Comparison of ENCODE assay signal across 11 cellular contexts in genomic region chr6:42047220-42047590, GRCh38. TPM values are rescaled to one million over a fixed set of nuclear protein-coding genes. Genes with fewer than 3 reads are reported as not detected.
DNase-seq lines count a peak whose midpoint lies in the region; ATAC-seq and TF ChIP-seq lines count a peak whose summit lies in the region.
"Had no signal": no experiment of that assay in that cellular context is flagged by ENCODE, and none has a peak within 500 bp of the region (broad histone marks: within the 10 kb centered on the region; RNA-seq: fewer than 3 reads in every experiment).

No MANE protein-coding gene starts in this region.

- H3K4me3 ChIP-seq in body of pancreas (no peak overlapping the region), mucosa of rectum (ENCODE audit: low read length in 2 of 2) (peak overlapping the region; percentile 87 to 88), tibial artery (peak overlapping the region; percentile 62 to 72)

- intact Hi-C loops in body of pancreas (cut with DNase I) (no loop called here), tibial artery (cut with DNase I; ENCODE audit: low total_unique reads) (no loop called here)

- H3K27me3 ChIP-seq in body of pancreas (no peaks in the 10 kb centered on the region), mucosa of rectum (ENCODE audit: control insufficient read depth in 2 of 2, insufficient read depth in 2 of 2, low read length in 2 of 2) (no peaks in the 10 kb centered on the region), tibial artery (no peaks in the 10 kb centered on the region)

- H3K4me1 ChIP-seq in body of pancreas (peaks cover 71% of the 10 kb centered on the region), mucosa of rectum (ENCODE audit: control insufficient read depth in 2 of 2, insufficient read depth in 2 of 2, low read length in 2 of 2) (peaks cover 40 to 49% of the 10 kb centered on the region in 2 donors), tibial artery (peaks cover 4 to 76% (median 64%) of the 10 kb centered on the region in 4 donors)

- no peaks in the 10 kb centered on the region for H3K9me3 ChIP-seq in body of pancreas
- H3K9me3 ChIP-seq in mucosa of rectum (ENCODE audit: control insufficient read depth in 2 of 2, low read length in 2 of 2), result no peaks in the 10 kb centered on the region
- no peaks in the 10 kb centered on the region for H3K9me3 ChIP-seq in tibial artery

- H3K36me3 ChIP-seq in body of pancreas (replicated peaks in 1 of 2; ENCODE audit: insufficient read depth in 1 of 2, low read depth in 2 of 2) (no peaks in the 10 kb centered on the region), mucosa of rectum (ENCODE audit: control insufficient read depth in 2 of 2, insufficient read depth in 2 of 2, low read length in 2 of 2) (no peaks in the 10 kb centered on the region), tibial artery (peaks cover 0 to 11% (median 0%) of the 10 kb centered on the region in 3 donors)

- TF ChIP-seq CTCF in body of pancreas (IDR thresholded peaks at IDR 0.05), result no peak
- no peak for TF ChIP-seq CTCF in tibial artery (IDR thresholded peaks at IDR 0.05)

- peak; percentile 56 for DNase-seq in activated CD8-positive, alpha-beta memory T cell treated with anti-CD3 and anti-CD28 coated beads for 24 hours
- no peak for DNase-seq in activated CD8-positive, alpha-beta memory T cell treated with anti-CD3 and anti-CD28 coated beads, Interleukin-2, amount 50 U/mL, for 48 hours
- DNase-seq in body of pancreas (no peak), tibial artery (no peak), nucleus accumbens (lab: John Stamatoyannopoulos, UW) (no peak)
- DNase-seq: left colon, NCI-H1105 treated with DMSO at 0.1 percent for 48 hours, SHP77 had no signal

- no peak for TF ChIP-seq POLR2A in body of pancreas (IDR thresholded peaks at IDR 0.05)

- peak overlapping the region in 1 of 2 donors; percentile 55 for H3K9ac ChIP-seq in mucosa of rectum (ENCODE audit: low read depth in 1 of 2, low read length in 2 of 2)

- ATAC-seq in body of pancreas, result no peak
- no peak for ATAC-seq in activated CD4-positive, CD25-positive, alpha-beta regulatory T cell treated with anti-CD3 and anti-CD28 coated beads, Interleukin-2, amount 50 U/mL, for 24 hours
- ATAC-seq in HG02885 (IDR thresholded peaks at IDR 0.05; ENCODE audit: poor library complexity, unreplicated experiment), result no peak
- ATAC-seq: left colon had no signal

- H3K27ac ChIP-seq in body of pancreas (peak overlapping the region; percentile 68 to 96 (median 82)), mucosa of rectum (ENCODE audit: low read depth in 2 of 2, low read length in 2 of 2) (peak overlapping the region; percentile 85 to 86), tibial artery (peak overlapping the region; percentile 79 to 87)

- WGBS in body of pancreas, 2 donors, result 60 to 66% methylated on average over 4 of the region's 4 CpGs

RNA-seq across cellular contexts. Expression of gene TAF8, which starts 3.1 kb away (rescaled TPM):
- 10 to 100 TPM in 1 of 2 donors, 1 to 10 TPM in 1; 7.6 to 18.2 TPM for total RNA-seq in body of pancreas

Comparison
In these comparisons a context has a peak if more than half of its experiments do, and no peak if none do; other contexts are left out.
1. H3K4me3 ChIP-seq: peak in mucosa of rectum (2 of 2) and tibial artery (2 of 2); none in body of pancreas (0 of 2).
2. Peak in every context shown above with its lines, with median percentiles within 50 percentile points of each other: H3K27ac ChIP-seq.